Comparison of ENCODE assay signal across 14 cellular contexts in the genomic region with DNA sequence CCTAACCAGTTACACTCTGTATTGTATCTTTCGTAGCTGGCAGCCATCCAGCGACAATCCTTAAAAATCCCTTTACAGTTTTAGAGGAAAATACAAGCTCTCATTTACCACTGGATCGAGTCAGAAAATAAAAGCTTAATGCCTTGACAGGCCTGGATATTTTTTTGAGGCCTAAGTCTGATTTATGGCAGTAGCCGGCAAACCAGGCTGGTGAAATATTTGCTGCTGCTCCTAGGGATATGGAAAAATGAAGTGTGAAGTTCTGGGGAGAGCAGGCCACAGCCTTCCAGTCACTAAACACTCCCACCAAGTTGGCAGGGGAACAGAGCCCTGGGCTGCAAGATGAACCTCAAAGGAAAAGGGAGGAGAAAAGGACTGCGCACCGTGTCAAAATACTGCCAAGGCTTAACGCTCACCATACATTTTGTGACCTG.
DNase-seq lines count a peak whose midpoint lies in the region; ATAC-seq, FAIRE-seq and TF ChIP-seq lines count a peak whose summit lies in the region.
"Had no signal": no experiment of that assay in that cellular context is flagged by ENCODE, and none has a peak within 500 bp of the region (broad histone marks: within the 10 kb centered on the region; RNA-seq: fewer than 3 reads in every experiment).

No MANE protein-coding gene starts in this region.

- H2BK120ac ChIP-seq in IMR-90 (ENCODE audit: low read depth, low read length), result peak overlapping the region; percentile 44

- H3K23ac ChIP-seq in IMR-90 (ENCODE audit: low read depth, low read length), result peak overlapping the region; percentile 13; the same call in 1 of the 2 replicates

- no peak for FAIRE-seq in D721Med (lab: Jason Lieb, UNC)
- FAIRE-seq: small intestine had no signal

- H3K14ac ChIP-seq in IMR-90 (replicated peaks; ENCODE audit: low read depth, low read length), result peak overlapping the region; percentile 11

- DNase-seq in IMR-90 (peak; percentile 28), brain microvascular endothelial cell (no peak), D721Med (ENCODE audit: insufficient read length, low spot score) (no peak), SW480 (ENCODE audit: low spot score) (no peak), OCI-LY7 (ENCODE audit: low spot score) (no peak)
- no peak for DNase-seq in activated naive CD4-positive, alpha-beta T cell treated with anti-CD3 and anti-CD28 coated beads, Interleukin-2, amount 50 U/mL, for 72 hours (ENCODE audit: low spot score in 2 of 2)
- DNase-seq: activated naive CD4-positive, alpha-beta T cell; Karpas-422; small intestine; T1000 had no signal

- H4K20me1 ChIP-seq in IMR-90 (ENCODE audit: insufficient read depth, low read length), result no peaks in the 10 kb centered on the region
- no peaks in the 10 kb centered on the region for H4K20me1 ChIP-seq in OCI-LY7 (ENCODE audit: insufficient read depth, low read length)

- no peaks in the 10 kb centered on the region for H3K36me3 ChIP-seq in ACC112 (ENCODE audit: insufficient read depth, low read length)
- H3K36me3 ChIP-seq in IMR-90 (ENCODE audit: control insufficient read depth, insufficient read depth, low read length), result no peaks in the 10 kb centered on the region
- H3K36me3 ChIP-seq in brain microvascular endothelial cell (replicated peaks), result no peaks in the 10 kb centered on the region
- no peaks in the 10 kb centered on the region for H3K36me3 ChIP-seq in OCI-LY7 (ENCODE audit: insufficient read depth, low read length)

- no peaks in the 10 kb centered on the region for H3K79me1 ChIP-seq in IMR-90 (ENCODE audit: low read depth in 1 of 2, low read length in 2 of 2)

- TF ChIP-seq CTCF in IMR-90 (conservative IDR thresholded peaks at IDR 0.05; ENCODE audit: low read depth, low read length) (no peak), brain microvascular endothelial cell (IDR thresholded peaks at IDR 0.05; ENCODE audit: low read depth, low read length, missing control alignments) (no peak), nephron (IDR thresholded peaks at IDR 0.05; ENCODE audit: unreplicated experiment in 3 of 3) (no peak), D721Med (IDR thresholded peaks at IDR 0.05; ENCODE audit: insufficient read depth, missing control alignments) (no peak), OCI-LY7 (conservative IDR thresholded peaks at IDR 0.05; ENCODE audit: low read length) (no peak)

- H3K4me1 Mint-ChIP-seq in nephron, result peaks cover 67% of the 10 kb centered on the region

- H3K56ac ChIP-seq in IMR-90 (ENCODE audit: extremely low read depth, insufficient read depth, low read length), result peak overlapping the region; percentile 57

- H2AK9ac ChIP-seq in IMR-90 (replicated peaks; ENCODE audit: low read depth, low read length, poor library complexity), result no peak overlapping the region

- CTCF ChIA-PET in IMR-90 (lab: Yijun Ruan, JAX) (no interaction called here), OCI-LY7 (lab: Charles Lee; ENCODE audit: unreplicated experiment) (no interaction called here)

- peak overlapping the region; percentile 29; the same call in 1 of the 2 replicates for H2BK20ac ChIP-seq in IMR-90 (ENCODE audit: low read depth, low read length)

- H4K5ac ChIP-seq in IMR-90 (ENCODE audit: low read depth, low read length), result no peak overlapping the region; the same call in 1 of the 2 replicates

- peak overlapping the region; percentile 65 for H3K27ac ChIP-seq in ACC112 (ENCODE audit: low read depth, low read length)
- no peak overlapping the region for H3K27ac ChIP-seq in IMR-90 (ENCODE audit: insufficient read depth, low read length)
- H3K27ac ChIP-seq in brain microvascular endothelial cell, result peak overlapping the region; percentile 42
- no peak overlapping the region for H3K27ac ChIP-seq in OCI-LY7 (ENCODE audit: low read depth, low read length, poor library complexity, severe bottlenecking)
- H3K27ac ChIP-seq: C4-2B had no signal

- TF ChIP-seq RAD21 in IMR-90 (IDR thresholded peaks at IDR 0.05; ENCODE audit: low read length), result no peak

- peak; percentile 68 for ATAC-seq in IMR-90 (ENCODE audit: low read depth)
- no peak for ATAC-seq in activated naive CD4-positive, alpha-beta T cell treated with anti-CD3 and anti-CD28 coated beads, Interleukin-2, amount 50 U/mL, for 72 hours
- ATAC-seq: left lobe of liver had no signal

- H3K4me2 ChIP-seq in IMR-90 (ENCODE audit: low read depth, low read length), result peak overlapping the region; percentile 15; the same call in 1 of the 2 replicates
- H3K4me2 ChIP-seq in OCI-LY7 (ENCODE audit: low read length), result no peak overlapping the region

- H3K79me2 ChIP-seq in ACC112 (ENCODE audit: control insufficient read depth, insufficient read depth, low read length, unreplicated experiment) (no peaks in the 10 kb centered on the region), OCI-LY7 (ENCODE audit: insufficient read depth, low read depth, low read length) (no peaks in the 10 kb centered on the region)

- TF ChIP-seq POLR2A in IMR-90 (IDR thresholded peaks at IDR 0.05; ENCODE audit: low read depth, low read length), result no peak

- H4K8ac ChIP-seq in IMR-90 (ENCODE audit: low read depth in 2 of 2, low read length in 2 of 2), result peak overlapping the region; percentile 41 to 47; a peak in 3 of 4 replicates

- H3K4me3 ChIP-seq in ACC112 (ENCODE audit: low read depth, low read length) (no peak overlapping the region), IMR-90 (ENCODE audit: insufficient read depth, low read depth, low read length) (no peak overlapping the region), brain microvascular endothelial cell (ENCODE audit: low read depth, low read length) (no peak overlapping the region), OCI-LY7 (ENCODE audit: low read depth, low read length, poor library complexity, severe bottlenecking) (no peak overlapping the region)

- H3K4me1 ChIP-seq in ACC112 (ENCODE audit: control insufficient read depth, insufficient read depth, low read length, unreplicated experiment), result peaks cover 34% of the 10 kb centered on the region
- H3K4me1 ChIP-seq in IMR-90 (ENCODE audit: control insufficient read depth, insufficient read depth, low read length), result peaks cover 13% of the 10 kb centered on the region
- peaks cover 11% of the 10 kb centered on the region for H3K4me1 ChIP-seq in OCI-LY7 (ENCODE audit: insufficient read depth, low read length, poor library complexity, severe bottlenecking)

- POLR2A ChIA-PET in IMR-90 (lab: Charles Lee; ENCODE audit: unreplicated experiment), result no interaction called here
- POLR2A ChIA-PET in OCI-LY7 (lab: Charles Lee), result no interaction called here

- H4K91ac ChIP-seq in IMR-90 (ENCODE audit: insufficient read depth, low read depth, low read length), result peak overlapping the region; percentile 37

- peaks cover 9% of the 10 kb centered on the region for H3K9me1 ChIP-seq in IMR-90 (ENCODE audit: insufficient read depth, low read length)

- peak overlapping the region; percentile 76 to 86 (median 83) for H3K27ac Mint-ChIP-seq in nephron
- no peak overlapping the region for H3K27ac Mint-ChIP-seq in activated naive CD4-positive, alpha-beta T cell treated with anti-CD3 and anti-CD28 coated beads, Interleukin-2, amount 50 U/mL, for 72 hours

- no peaks in the 10 kb centered on the region for H3K36me3 Mint-ChIP-seq in nephron (ENCODE audit: low read depth)
- no peaks in the 10 kb centered on the region for H3K36me3 Mint-ChIP-seq in activated naive CD4-positive, alpha-beta T cell treated with anti-CD3 and anti-CD28 coated beads, Interleukin-2, amount 50 U/mL, for 72 hours

- H3K9me2 ChIP-seq in OCI-LY7 (ENCODE audit: insufficient read depth, low read length), result no peaks in the 10 kb centered on the region

- WGBS in IMR-90 (ENCODE audit: extremely low coverage in 2 of 2, insufficient read length in 1 of 2), 2 experiments, result 0% methylated on average over 1 of the region's 7 CpGs; no CpG with 5 or more reads in 1 of the 2 experiments

- H3K4ac ChIP-seq in IMR-90 (ENCODE audit: low read depth, low read length), result peak overlapping the region; percentile 36

- no peak overlapping the region for H3K9ac ChIP-seq in IMR-90 (ENCODE audit: low read depth, low read length)

- dilution Hi-C loops in IMR-90 (cut with HindIII; ENCODE audit: low sequenced_read_pairs, unreplicated experiment), result no loop called here

- H3K4me3 Mint-ChIP-seq in nephron, result peak overlapping the region; percentile 14 to 37 (median 20)

- H3K18ac ChIP-seq in IMR-90 (ENCODE audit: low read depth, low read length), result 0 out of 2 replicates have a peak overlapping the region, but pooled peaks have one; percentile 19

- H3K9me3 ChIP-seq in IMR-90 (ENCODE audit: control insufficient read depth, insufficient read depth, low read length), result no peaks in the 10 kb centered on the region
- H3K9me3 ChIP-seq in OCI-LY7 (ENCODE audit: low read length), result no peaks in the 10 kb centered on the region

- no TSS peak for BruUV-seq in IMR-90 (replicated peaks; lab: Mats Ljungman, UMichigan)
- no TSS peak for BruUV-seq in OCI-LY7 (replicated peaks; lab: Mats Ljungman, UMichigan)

- H2BK5ac ChIP-seq in IMR-90 (ENCODE audit: low read depth, low read length, poor library complexity, severe bottlenecking), result peak overlapping the region; percentile 37

- no peaks in the 10 kb centered on the region for H3K9me3 Mint-ChIP-seq in nephron
- no peaks in the 10 kb centered on the region for H3K9me3 Mint-ChIP-seq in activated naive CD4-positive, alpha-beta T cell treated with anti-CD3 and anti-CD28 coated beads, Interleukin-2, amount 50 U/mL, for 72 hours

- H3K27me3 Mint-ChIP-seq in nephron (ENCODE audit: low read depth), result peaks cover 77% of the 10 kb centered on the region

- H2AK5ac ChIP-seq in IMR-90 (ENCODE audit: low read depth, low read length), result no peak overlapping the region

- H2BK15ac ChIP-seq in IMR-90 (ENCODE audit: low read depth, low read length), result peak overlapping the region; percentile 47; the same call in 1 of the 3 replicates

- H2AFZ ChIP-seq in ACC112 (ENCODE audit: low read length, unreplicated experiment), result peak overlapping the region; percentile 68
- H2AFZ ChIP-seq in IMR-90 (replicated peaks; ENCODE audit: low read length, poor library complexity), result peak overlapping the region; percentile 48
- no peak overlapping the region for H2AFZ ChIP-seq in OCI-LY7 (ENCODE audit: low read length)

- in situ Hi-C loops in IMR-90 (cut with MboI; ENCODE audit: low sequenced_read_pairs) (no loop called here), brain microvascular endothelial cell (cut with HindIII; ENCODE audit: low pct_ligation_motif_present, low sequenced_read_pairs) (no loop called here)

- intact Hi-C loops in IMR-90 (cut with micrococcal nuclease), result no loop called here
- intact Hi-C loops in OCI-LY7 (cut with micrococcal nuclease; ENCODE audit: unreplicated experiment), result no loop called here

- H3K27me3 ChIP-seq in ACC112 (ENCODE audit: insufficient read depth, low read length) (no peaks in the 10 kb centered on the region), IMR-90 (ENCODE audit: control insufficient read depth, insufficient read depth, low read length) (no peaks in the 10 kb centered on the region), brain microvascular endothelial cell (replicated peaks) (no peaks in the 10 kb centered on the region)

TF ChIP-seq in IMR-90, 13 proteins besides CTCF, POLR2A, EP300 and RAD21:
- TF ChIP-seq MXI1 (IDR thresholded peaks at IDR 0.05; ENCODE audit: borderline replicate concordance, low read depth, low read length), result no peak

Comparison
In these comparisons a context has a peak if more than half of its experiments do, and no peak if none do; other contexts are left out.
1. H3K27ac ChIP-seq: peak in ACC112 (single experiment) and brain microvascular endothelial cell (single experiment); none in IMR-90 (single experiment) and OCI-LY7 (single experiment).
2. H3K27ac Mint-ChIP-seq: peak in nephron (3 of 3); none in activated naive CD4-positive, alpha-beta T cell treated with anti-CD3 and anti-CD28 coated beads, Interleukin-2, amount 50 U/mL, for 72 hours (0 of 2).